Comparison of ENCODE assay signal across 11 cellular contexts in genomic region chr4:185211641-185212040, GRCh38. TPM values are rescaled to one million over a fixed set of nuclear protein-coding genes. Genes with fewer than 3 reads are reported as not detected.
A peak's percentile ranks its signal among the peaks of the same experiment; 100 is the strongest.
DNase-seq lines count a peak whose midpoint lies in the region; ATAC-seq and TF ChIP-seq lines count a peak whose summit lies in the region.
"Had no signal": no experiment of that assay in that cellular context is flagged by ENCODE, and none has a peak within 500 bp of the region (broad histone marks: within the 10 kb centered on the region; RNA-seq: fewer than 3 reads in every experiment).

No MANE protein-coding gene starts in this region.

- peaks cover 8 to 14% of the 10 kb centered on the region in 2 experiments; a peak in 3 of 4 replicates for H3K4me1 ChIP-seq in SK-N-SH (ENCODE audit: control insufficient read depth in 1 of 2, insufficient read depth in 2 of 2, low read depth in 1 of 2, low read length in 1 of 2)
- no peaks in the 10 kb centered on the region; the same call in 1 of the 2 replicates for H3K4me1 ChIP-seq in SJCRH30
- H3K4me1 ChIP-seq in endodermal cell (ENCODE audit: control insufficient read depth, insufficient read depth, low read length), result peaks cover 4% of the 10 kb centered on the region

- H3K9me3 ChIP-seq in SK-N-SH (no peaks in the 10 kb centered on the region), SJCRH30 (replicated peaks) (no peaks in the 10 kb centered on the region), endodermal cell (ENCODE audit: control insufficient read depth, low read length) (no peaks in the 10 kb centered on the region)

- TF ChIP-seq RAD21 in SK-N-SH (IDR thresholded peaks at IDR 0.05; ENCODE audit: low read length), result no peak

- H3K36me3 ChIP-seq in SK-N-SH (replicated peaks in 1 of 2; ENCODE audit: control insufficient read depth in 1 of 2, insufficient read depth in 2 of 2, low read length in 1 of 2) (no peaks in the 10 kb centered on the region), SJCRH30 (no peaks in the 10 kb centered on the region), endodermal cell (ENCODE audit: control insufficient read depth, insufficient read depth, low read length) (peaks cover 4% of the 10 kb centered on the region)

- H2AFZ ChIP-seq in SK-N-SH (ENCODE audit: low read depth), result no peak overlapping the region

- peaks cover 68% of the 10 kb centered on the region for H3K79me2 ChIP-seq in SK-N-SH (ENCODE audit: insufficient read depth)

- H3K27me3 Mint-ChIP-seq in endodermal cell (ENCODE audit: insufficient read depth) (peaks cover 20% of the 10 kb centered on the region), progenitor cell of endocrine pancreas (no peaks in the 10 kb centered on the region)

- H3K9ac ChIP-seq in SK-N-SH (peak overlapping the region; percentile 76), endodermal cell (ENCODE audit: extremely low read depth, low read length, poor library complexity, severe bottlenecking) (peak overlapping the region; percentile 55)

- no peaks in the 10 kb centered on the region for H3K9me3 Mint-ChIP-seq in endodermal cell
- no peaks in the 10 kb centered on the region for H3K9me3 Mint-ChIP-seq in progenitor cell of endocrine pancreas (ENCODE audit: low read depth)

- H3K27ac Mint-ChIP-seq in endodermal cell (peak overlapping the region; percentile 95), progenitor cell of endocrine pancreas (peak overlapping the region; percentile 94)

- no peak for ATAC-seq in SK-N-SH treated with all-trans-retinoic acid at 6 μM for 48 hours
- ATAC-seq in HG02588 (IDR thresholded peaks at IDR 0.05; ENCODE audit: unreplicated experiment), result no peak
- ATAC-seq: left ventricle myocardium superior had no signal

- peaks cover 27% of the 10 kb centered on the region for H4K20me1 ChIP-seq in SK-N-SH (ENCODE audit: insufficient read depth)

- TF ChIP-seq CTCF in SK-N-SH (IDR thresholded peaks at IDR 0.05) (no peak), endodermal cell (conservative IDR thresholded peaks at IDR 0.05) (no peak), progenitor cell of endocrine pancreas (IDR thresholded peaks at IDR 0.05; ENCODE audit: unreplicated experiment) (no peak)

- CTCF ChIA-PET in SK-N-SH (lab: Yijun Ruan, JAX), result interaction anchor here (0.9 to 3.1 kb wide), 2 partner anchors 9 to 14 kb away, joined by 3 to 7 read pairs; no protein-coding TSS in a partner anchor

- H3K4me1 Mint-ChIP-seq in endodermal cell, result peaks cover 33% of the 10 kb centered on the region
- peaks cover 12% of the 10 kb centered on the region for H3K4me1 Mint-ChIP-seq in progenitor cell of endocrine pancreas (ENCODE audit: low read depth)

- no peaks in the 10 kb centered on the region for H3F3A ChIP-seq in SK-N-SH (replicated peaks; ENCODE audit: insufficient read depth)

- H3K27me3 ChIP-seq in SK-N-SH (ENCODE audit: insufficient read depth) (no peaks in the 10 kb centered on the region), SJCRH30 (no peaks in the 10 kb centered on the region), endodermal cell (ENCODE audit: control insufficient read depth, insufficient read depth, low read length, poor library complexity, severe bottlenecking) (no peaks in the 10 kb centered on the region)

- WGBS in SK-N-SH (ENCODE audit: low lambda C conversion rate), result 72% methylated on average over 2 of the region's 2 CpGs
- WGBS in endodermal cell (ENCODE audit: insufficient coverage in 1 of 2, insufficient read length in 1 of 2), 2 experiments, result 23 to 60% methylated on average over 1 to 2 of the region's 2 CpGs

- H3K4me2 ChIP-seq in SK-N-SH, result peak overlapping the region; percentile 77

- H3K4me3 ChIP-seq in SK-N-SH (ENCODE audit: low read depth in 2 of 2, low read length in 1 of 2) (peak overlapping the region; percentile 78 to 85; a peak in 3 of 4 replicates), SJCRH30 (peak overlapping the region; percentile 73), endodermal cell (ENCODE audit: low read length) (peak overlapping the region; percentile 86)

- POLR2A ChIA-PET in SK-N-SH (lab: Yijun Ruan, JAX), result no interaction called here

- H3K27ac ChIP-seq in SK-N-SH (ENCODE audit: low read depth in 2 of 2, low read length in 1 of 2) (peak overlapping the region in 1 of 2 experiments; percentile 71; a peak in 1 of 4 replicates), SJCRH30 (no peak overlapping the region), endodermal cell (ENCODE audit: low read depth, low read length) (no peak overlapping the region)
- H3K27ac ChIP-seq: 22Rv1 had no signal

- DNase-seq in SK-N-SH (no peak), SJCRH30 (no peak), endodermal cell (no peak), progenitor cell of endocrine pancreas (ENCODE audit: low spot score, unreplicated experiment) (no peak), NCI-H524 treated with DMSO at 0.1 percent for 48 hours (lab: John Stamatoyannopoulos, UW) (no peak), CD1c-positive myeloid dendritic cell (ENCODE audit: extremely low spot score) (no peak)
- DNase-seq: left ventricle myocardium superior; stimulated activated CD4-positive, alpha-beta T cell treated with anti-CD3 and anti-CD28 coated beads, Interleukin-4, amount 100 ng/mL, for 24 hours had no signal

- H3K4me3 Mint-ChIP-seq in endodermal cell (peak overlapping the region; percentile 90), progenitor cell of endocrine pancreas (ENCODE audit: low read depth) (peak overlapping the region; percentile 92)

- no peaks in the 10 kb centered on the region for H3K36me3 Mint-ChIP-seq in endodermal cell (ENCODE audit: low read depth)
- H3K36me3 Mint-ChIP-seq in progenitor cell of endocrine pancreas (ENCODE audit: insufficient read depth), result no peaks in the 10 kb centered on the region

- H3K9me2 ChIP-seq in SK-N-SH, result no peaks in the 10 kb centered on the region

- TF ChIP-seq EP300 in SK-N-SH (IDR thresholded peaks at IDR 0.05; ENCODE audit: borderline replicate concordance in 1 of 2, low read depth in 1 of 2, low read length in 1 of 2), result no peak

TF ChIP-seq in SK-N-SH, 30 proteins besides CTCF, POLR2A, EP300 and RAD21 (continues in another document):
- TF ChIP-seq, protein P1, sequence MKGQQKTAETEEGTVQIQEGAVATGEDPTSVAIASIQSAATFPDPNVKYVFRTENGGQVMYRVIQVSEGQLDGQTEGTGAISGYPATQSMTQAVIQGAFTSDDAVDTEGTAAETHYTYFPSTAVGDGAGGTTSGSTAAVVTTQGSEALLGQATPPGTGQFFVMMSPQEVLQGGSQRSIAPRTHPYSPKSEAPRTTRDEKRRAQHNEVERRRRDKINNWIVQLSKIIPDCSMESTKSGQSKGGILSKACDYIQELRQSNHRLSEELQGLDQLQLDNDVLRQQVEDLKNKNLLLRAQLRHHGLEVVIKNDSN (IDR thresholded peaks at IDR 0.05; ENCODE audit: borderline replicate concordance, low read depth), result no peak
- TF ChIP-seq RXRA (IDR thresholded peaks at IDR 0.05; ENCODE audit: borderline replicate concordance, low read depth) (no peak), GATA2 (CRISPR knock-in tag; IDR thresholded peaks at IDR 0.05) (no peak), SMC3 (IDR thresholded peaks at IDR 0.05; ENCODE audit: low read depth, low read length) (no peak), JUND (IDR thresholded peaks at IDR 0.05) (no peak), NRF1 (IDR thresholded peaks at IDR 0.05; ENCODE audit: low read depth, low read length) (no peak), POLR2AphosphoS5 (IDR thresholded peaks at IDR 0.05; ENCODE audit: low read depth, low read length) (no peak)
- TF ChIP-seq, protein P2, sequence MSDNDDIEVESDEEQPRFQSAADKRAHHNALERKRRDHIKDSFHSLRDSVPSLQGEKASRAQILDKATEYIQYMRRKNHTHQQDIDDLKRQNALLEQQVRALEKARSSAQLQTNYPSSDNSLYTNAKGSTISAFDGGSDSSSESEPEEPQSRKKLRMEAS (IDR thresholded peaks at IDR 0.05; ENCODE audit: low read depth), result no peak

TF ChIP-seq in SK-N-SH treated with all-trans-retinoic acid at 6 μM for 48 hours, 23 proteins besides CTCF, POLR2A, EP300 and RAD21:
- TF ChIP-seq PPARA (CRISPR knock-in tag; IDR thresholded peaks at IDR 0.05; ENCODE audit: borderline replicate concordance) (no peak), CREB5 (CRISPR knock-in tag; IDR thresholded peaks at IDR 0.05; ENCODE audit: low read depth) (no peak), ZNF565 (CRISPR knock-in tag; conservative IDR thresholded peaks at IDR 0.05; ENCODE audit: low read depth) (no peak), ISL1 (CRISPR knock-in tag; IDR thresholded peaks at IDR 0.05) (no peak), CSDC2 (CRISPR knock-in tag; IDR thresholded peaks at IDR 0.05) (no peak), BACH2 (CRISPR knock-in tag; IDR thresholded peaks at IDR 0.05; ENCODE audit: borderline replicate concordance) (no peak)

RNA-seq across cellular contexts. Expression of gene SNX25, which starts 2.2 kb away (rescaled TPM):
- 8.5 and 11.4 TPM in 2 replicates for polyA plus RNA-seq in SK-N-SH (2012; rRNA removed)
- polyA plus RNA-seq in SK-N-SH (2012; cell fraction: cytosol; rRNA removed), result 12.0 and 14.0 TPM in 2 replicates
- polyA plus RNA-seq in SK-N-SH (2012; cell fraction: nucleus; rRNA removed), result 6.6 and 13.2 TPM in 2 replicates
- total RNA-seq in SJCRH30 (2014; rRNA removed; shearing (Covaris generic)), result 16.8 and 17.7 TPM in 2 replicates
- total RNA-seq in endodermal cell, result 10 to 100 TPM; 21.4 to 26.0 TPM
- 8.6 TPM for polyA plus RNA-seq in endodermal cell (2013, experiment 1 of 2)
- 11.0 TPM for polyA plus RNA-seq in endodermal cell (2013, experiment 2 of 2)
- 13.3 and 13.9 TPM in 2 replicates for total RNA-seq in progenitor cell of endocrine pancreas

RNA-seq across cellular contexts. Expression of gene CFAP97, which starts 7.8 kb away (rescaled TPM):
- 10.6 and 14.1 TPM in 2 replicates for polyA plus RNA-seq in SK-N-SH (2012; rRNA removed)
- polyA plus RNA-seq in SK-N-SH (2012; cell fraction: cytosol; rRNA removed), result 18.9 and 23.0 TPM in 2 replicates
- polyA plus RNA-seq in SK-N-SH (2012; cell fraction: nucleus; rRNA removed), result 5.7 and 11.4 TPM in 2 replicates
- 18.2 and 19.7 TPM in 2 replicates for total RNA-seq in SJCRH30 (2014; rRNA removed; shearing (Covaris generic))
- total RNA-seq in endodermal cell, result 10 to 100 TPM; 33.8 to 41.6 TPM
- 25.9 TPM for polyA plus RNA-seq in endodermal cell (2013, experiment 1 of 2)
- polyA plus RNA-seq in endodermal cell (2013, experiment 2 of 2), result 26.2 TPM
- total RNA-seq in progenitor cell of endocrine pancreas, result 27.5 and 28.6 TPM in 2 replicates
